Comparison of ENCODE assay signal across 16 cellular contexts in genomic region chr20:48766205-48766604, GRCh38.
DNase-seq lines count a peak whose midpoint lies in the region; ATAC-seq and TF ChIP-seq lines count a peak whose summit lies in the region.
"Had no signal": no experiment of that assay in that cellular context is flagged by ENCODE, and none has a peak within 500 bp of the region (broad histone marks: within the 10 kb centered on the region; RNA-seq: fewer than 3 reads in every experiment).

No MANE protein-coding gene starts in this region.

- DNase-seq in NCI-H510A treated with DMSO at 0.1 percent for 48 hours (lab: John Stamatoyannopoulos, UW), result peak; percentile 25
- no peak for DNase-seq in NCI-H510A (lab: John Stamatoyannopoulos, UW)
- DNase-seq in CD8-positive, alpha-beta T cell, result no peak
- no peak for DNase-seq in activated T-helper 2 cell treated with anti-CD3 and anti-CD28 coated beads, Interferon-gamma antibody, Interleukin-2, Interleukin-4, amounts not matched to agents 10 μg/mL and 5 μg/mL and 100 μg/mL, durations not matched to agents 14 hours and 24 hours and 36 hours (ENCODE audit: low spot score)
- no peak for DNase-seq in naive thymus-derived CD8-positive, alpha-beta T cell
- DNase-seq in NCI-H187 (lab: John Stamatoyannopoulos, UW), result no peak
- no peak for DNase-seq in suprapubic skin (ENCODE audit: low spot score in 2 of 2)
- DNase-seq in DMS53 (lab: John Stamatoyannopoulos, UW), result no peak
- DNase-seq: 8988T; activated CD4-positive, alpha-beta T cell treated with anti-CD3 and anti-CD28 coated beads for 1 hour; foreskin fibroblast; NCI-H1105; NCI-H345 had no signal

- peaks cover 19% of the 10 kb centered on the region for H3K36me3 Mint-ChIP-seq in CD8-positive, alpha-beta T cell
- peaks cover 30% of the 10 kb centered on the region for H3K36me3 Mint-ChIP-seq in activated T-helper 2 cell treated with anti-CD3 and anti-CD28 coated beads, Interferon-gamma antibody, Interleukin-2, Interleukin-4, amounts not matched to agents 10 μg/mL and 5 μg/mL and 100 μg/mL, durations not matched to agents 14 hours and 24 hours and 36 hours (ENCODE audit: low read depth)
- peaks cover 0 to 10% (median 2%) of the 10 kb centered on the region in 3 donors for H3K36me3 Mint-ChIP-seq in naive thymus-derived CD8-positive, alpha-beta T cell

- H3K4me1 Mint-ChIP-seq in CD8-positive, alpha-beta T cell (ENCODE audit: low read depth), result peaks cover 89% of the 10 kb centered on the region
- peaks cover 68% of the 10 kb centered on the region for H3K4me1 Mint-ChIP-seq in activated T-helper 2 cell treated with anti-CD3 and anti-CD28 coated beads, Interferon-gamma antibody, Interleukin-2, Interleukin-4, amounts not matched to agents 10 μg/mL and 5 μg/mL and 100 μg/mL, durations not matched to agents 14 hours and 24 hours and 36 hours (ENCODE audit: low read depth)
- peaks cover 37 to 98% (median 90%) of the 10 kb centered on the region in 4 donors for H3K4me1 Mint-ChIP-seq in naive thymus-derived CD8-positive, alpha-beta T cell

- no peaks in the 10 kb centered on the region for H3K27me3 Mint-ChIP-seq in CD8-positive, alpha-beta T cell (ENCODE audit: low read depth)
- no peaks in the 10 kb centered on the region for H3K27me3 Mint-ChIP-seq in activated T-helper 2 cell treated with anti-CD3 and anti-CD28 coated beads, Interferon-gamma antibody, Interleukin-2, Interleukin-4, amounts not matched to agents 10 μg/mL and 5 μg/mL and 100 μg/mL, durations not matched to agents 14 hours and 24 hours and 36 hours (ENCODE audit: low read depth)
- no peaks in the 10 kb centered on the region for H3K27me3 Mint-ChIP-seq in naive thymus-derived CD8-positive, alpha-beta T cell

- CTCF ChIA-PET in CD8-positive, alpha-beta T cell (lab: Charles Lee), result interaction anchor here (0.7 to 1.6 kb wide), 3 partner anchors 13 to 60 kb away, joined by 3 to 6 read pairs (median 4); no protein-coding TSS in a partner anchor

- no peak for ATAC-seq in CD8-positive, alpha-beta T cell
- ATAC-seq in naive thymus-derived CD8-positive, alpha-beta T cell, result no peak

- H3K9me3 ChIP-seq in CD8-positive, alpha-beta T cell (ENCODE audit: low read length), result no peaks in the 10 kb centered on the region
- H3K9me3 ChIP-seq in suprapubic skin, result no peaks in the 10 kb centered on the region

- H3K36me3 ChIP-seq in CD8-positive, alpha-beta T cell (ENCODE audit: insufficient read depth, low read length), result no peaks in the 10 kb centered on the region
- H3K36me3 ChIP-seq in suprapubic skin, result no peaks in the 10 kb centered on the region

- intact Hi-C loops in CD8-positive, alpha-beta T cell (cut with DNase I, micrococcal nuclease), result loop anchor here in 1 of 2 experiments (5.0 kb wide), 1 partner anchor 156 kb away; the partner anchor contains the start of gene ARFGEF2
- intact Hi-C loops in activated T-helper 2 cell treated with anti-CD3 and anti-CD28 coated beads, Interferon-gamma antibody, Interleukin-2, Interleukin-4, amounts not matched to agents 10 μg/mL and 5 μg/mL and 100 μg/mL, durations not matched to agents 14 hours and 24 hours and 36 hours (cut with micrococcal nuclease), result loop anchor here (10.0 kb wide), 1 partner anchor 829 kb away; no protein-coding TSS in a partner anchor

- peaks cover 7% of the 10 kb centered on the region for H3K9me3 Mint-ChIP-seq in CD8-positive, alpha-beta T cell
- H3K9me3 Mint-ChIP-seq in activated T-helper 2 cell treated with anti-CD3 and anti-CD28 coated beads, Interferon-gamma antibody, Interleukin-2, Interleukin-4, amounts not matched to agents 10 μg/mL and 5 μg/mL and 100 μg/mL, durations not matched to agents 14 hours and 24 hours and 36 hours, result peaks cover 7% of the 10 kb centered on the region
- peaks cover 0 to 8% (median 0%) of the 10 kb centered on the region in 9 donors for H3K9me3 Mint-ChIP-seq in naive thymus-derived CD8-positive, alpha-beta T cell

- no peak for TF ChIP-seq EP300 in suprapubic skin (IDR thresholded peaks at IDR 0.05)

- peak overlapping the region; percentile 49 for H3K4me3 Mint-ChIP-seq in CD8-positive, alpha-beta T cell
- H3K4me3 Mint-ChIP-seq in activated T-helper 2 cell treated with anti-CD3 and anti-CD28 coated beads, Interferon-gamma antibody, Interleukin-2, Interleukin-4, amounts not matched to agents 10 μg/mL and 5 μg/mL and 100 μg/mL, durations not matched to agents 14 hours and 24 hours and 36 hours (ENCODE audit: low read depth), result no peak overlapping the region
- H3K4me3 Mint-ChIP-seq in naive thymus-derived CD8-positive, alpha-beta T cell, result peak overlapping the region in 5 of 10 donors; percentile 2 to 58 (median 33)

- TF ChIP-seq POLR2A in suprapubic skin (IDR thresholded peaks at IDR 0.05), result no peak

- POLR2A ChIA-PET in CD8-positive, alpha-beta T cell (lab: Charles Lee), result interaction anchor here (0.7 kb wide), 1 partner anchor 15 kb away, joined by 3 read pairs; no protein-coding TSS in a partner anchor
- POLR2A ChIA-PET in naive thymus-derived CD8-positive, alpha-beta T cell (lab: Charles Lee), result interaction anchor here (0.6 to 2.2 kb wide), 3 partner anchors 10 to 106 kb away, joined by 3 to 7 read pairs (median 3); no protein-coding TSS in a partner anchor

- TF ChIP-seq CTCF in CD8-positive, alpha-beta T cell (IDR thresholded peaks at IDR 0.05), result no peak
- TF ChIP-seq CTCF in suprapubic skin (IDR thresholded peaks at IDR 0.05), result no peak

- H3K27ac ChIP-seq in CD8-positive, alpha-beta T cell (ENCODE audit: low read depth, low read length), result no peak overlapping the region
- no peak overlapping the region for H3K27ac ChIP-seq in suprapubic skin
- H3K27ac ChIP-seq: C4-2B, KMS-11 had no signal

- 71% methylated on average over 7 of the region's 7 CpGs for WGBS in suprapubic skin

- peak overlapping the region; percentile 92 for H3K27ac Mint-ChIP-seq in CD8-positive, alpha-beta T cell
- H3K27ac Mint-ChIP-seq in activated T-helper 2 cell treated with anti-CD3 and anti-CD28 coated beads, Interferon-gamma antibody, Interleukin-2, Interleukin-4, amounts not matched to agents 10 μg/mL and 5 μg/mL and 100 μg/mL, durations not matched to agents 14 hours and 24 hours and 36 hours, result peak overlapping the region; percentile 82
- peak overlapping the region; percentile 90 to 100 (median 96) for H3K27ac Mint-ChIP-seq in naive thymus-derived CD8-positive, alpha-beta T cell

- peaks cover 82% of the 10 kb centered on the region for H3K4me1 ChIP-seq in CD8-positive, alpha-beta T cell (ENCODE audit: insufficient read depth, low read length)
- peaks cover 13% of the 10 kb centered on the region for H3K4me1 ChIP-seq in suprapubic skin

- no peak overlapping the region for H3K4me3 ChIP-seq in CD8-positive, alpha-beta T cell (ENCODE audit: low read depth, low read length)
- no peak overlapping the region for H3K4me3 ChIP-seq in suprapubic skin
- H3K4me3 ChIP-seq: smooth muscle cell had no signal

- no peaks in the 10 kb centered on the region for H3K27me3 ChIP-seq in CD8-positive, alpha-beta T cell (ENCODE audit: insufficient read depth, low read length)
- H3K27me3 ChIP-seq in suprapubic skin, result peaks cover 18% of the 10 kb centered on the region
